24 cellular contexts compared by ENCODE assay signal in genomic region chr1:117836069-117836468, GRCh38.
DNase-seq lines count a peak whose midpoint lies in the region; ATAC-seq, FAIRE-seq and TF ChIP-seq lines count a peak whose summit lies in the region.
"Had no signal": no experiment of that assay in that cellular context is flagged by ENCODE, and none has a peak within 500 bp of the region (broad histone marks: within the 10 kb centered on the region; RNA-seq: fewer than 3 reads in every experiment).

No MANE protein-coding gene starts in this region.

- no peak overlapping the region for H3K4me3 ChIP-seq in SK-N-SH (ENCODE audit: low read depth in 2 of 2, low read length in 1 of 2)
- H3K4me3 ChIP-seq in heart right ventricle, result no peak overlapping the region
- H3K4me3 ChIP-seq: A549 had no signal

- peaks cover 3% of the 10 kb centered on the region for H3F3A ChIP-seq in SK-N-SH (replicated peaks; ENCODE audit: insufficient read depth)

- no peak overlapping the region for H2AFZ ChIP-seq in SK-N-SH (ENCODE audit: low read depth)

- DNase-seq in SK-N-SH (no peak), M059J (ENCODE audit: low read depth) (peak; percentile 48), SK-N-DZ (ENCODE audit: low spot score) (peak; percentile 22), urothelium cell line (ENCODE audit: low spot score) (peak; percentile 44), heart right ventricle (no peak)
- DNase-seq: AML-193; Caco-2; CD4-positive, alpha-beta T cell; GDM1; GOT3; H7; HFFc6; KG1 had no signal

- intact Hi-C loops in heart right ventricle (cut with DNase I), result no loop called here

- H3K9me3 ChIP-seq in SK-N-SH (no peaks in the 10 kb centered on the region), heart right ventricle (peaks cover 0 to 5% (median 0%) of the 10 kb centered on the region in 11 donors)
- H3K9me3 ChIP-seq: A549, Caco-2 had no signal

- H3K4me1 ChIP-seq in SK-N-SH (ENCODE audit: control insufficient read depth in 1 of 2, insufficient read depth in 2 of 2, low read depth in 1 of 2, low read length in 1 of 2) (peaks cover 3 to 4% of the 10 kb centered on the region in 2 experiments; a peak in 2 of 4 replicates), heart right ventricle (no peaks in the 10 kb centered on the region)
- H3K4me1 ChIP-seq: A549, Caco-2 had no signal

- CTCF ChIA-PET in SK-N-SH (lab: Yijun Ruan, JAX), result interaction anchor here (1.5 kb wide), 1 partner anchor 12 kb away, joined by 4 read pairs; no protein-coding TSS in a partner anchor

- H4K20me1 ChIP-seq in SK-N-SH (ENCODE audit: insufficient read depth), result no peaks in the 10 kb centered on the region

- no peak overlapping the region for H3K9ac ChIP-seq in SK-N-SH

- H3K79me2 ChIP-seq in SK-N-SH (ENCODE audit: insufficient read depth), result no peaks in the 10 kb centered on the region

- no peak for TF ChIP-seq EP300 in SK-N-SH (IDR thresholded peaks at IDR 0.05; ENCODE audit: borderline replicate concordance in 1 of 2, low read depth in 1 of 2, low read length in 1 of 2)

- no peak for FAIRE-seq in urothelium cell line (lab: Jason Lieb, UNC)
- FAIRE-seq: A549, D721Med, GM12891, GM18507, HTR-8/SVneo had no signal

- H3K27ac ChIP-seq in SK-N-SH (ENCODE audit: low read depth in 2 of 2, low read length in 1 of 2) (no peak overlapping the region), heart right ventricle (no peak overlapping the region)
- H3K27ac ChIP-seq: 22Rv1, A549, C4-2B had no signal

- POLR2A ChIA-PET in SK-N-SH (lab: Yijun Ruan, JAX), result no interaction called here

- no peaks in the 10 kb centered on the region for H3K36me3 ChIP-seq in SK-N-SH (replicated peaks in 1 of 2; ENCODE audit: control insufficient read depth in 1 of 2, insufficient read depth in 2 of 2, low read length in 1 of 2)
- peaks cover 0 to 11% (median 0%) of the 10 kb centered on the region in 9 donors for H3K36me3 ChIP-seq in heart right ventricle

- no peak for TF ChIP-seq CTCF in SK-N-SH (IDR thresholded peaks at IDR 0.05)
- TF ChIP-seq CTCF in heart right ventricle (IDR thresholded peaks at IDR 0.05), result no peak

- no peaks in the 10 kb centered on the region for H3K9me2 ChIP-seq in SK-N-SH

- ATAC-seq in SK-N-SH treated with all-trans-retinoic acid at 6 μM for 48 hours (no peak), heart right ventricle (no peak), HG02973 (IDR thresholded peaks at IDR 0.05; ENCODE audit: unreplicated experiment) (no peak), HG03354 (IDR thresholded peaks at IDR 0.05; ENCODE audit: poor library complexity, severe bottlenecking, unreplicated experiment) (no peak)
- ATAC-seq: A549, HCT116 had no signal

- 100% methylated on average over 1 of the region's 1 CpG for WGBS in SK-N-SH (ENCODE audit: low lambda C conversion rate)
- 89 to 95% methylated on average over 1 of the region's 1 CpG for WGBS in heart right ventricle, 2 donors

- no peak for TF ChIP-seq RAD21 in SK-N-SH (IDR thresholded peaks at IDR 0.05; ENCODE audit: low read length)

- H3K4me2 ChIP-seq in SK-N-SH, result no peak overlapping the region
- H3K4me2 ChIP-seq: A549 had no signal

- H3K27me3 ChIP-seq in SK-N-SH (ENCODE audit: insufficient read depth) (no peaks in the 10 kb centered on the region), heart right ventricle (no peaks in the 10 kb centered on the region)

TF ChIP-seq in SK-N-SH, 30 proteins besides CTCF, POLR2A, EP300 and RAD21:
- TF ChIP-seq GATA2 (CRISPR knock-in tag; IDR thresholded peaks at IDR 0.05) (peak; percentile 22; the same call in 1 of the 2 replicates), RCOR1 (IDR thresholded peaks at IDR 0.05; ENCODE audit: low read length) (no peak)

TF ChIP-seq in SK-N-SH treated with all-trans-retinoic acid at 6 μM for 48 hours, 23 proteins besides CTCF, POLR2A, EP300 and RAD21:
- TF ChIP-seq ZNF8 (CRISPR knock-in tag; IDR thresholded peaks at IDR 0.05), result no peak
- no peak for TF ChIP-seq ZNF565 (CRISPR knock-in tag; conservative IDR thresholded peaks at IDR 0.05; ENCODE audit: low read depth)
- no peak for TF ChIP-seq ZC3H10 (CRISPR knock-in tag; IDR thresholded peaks at IDR 0.05)
- TF ChIP-seq ZFP3 (CRISPR knock-in tag; IDR thresholded peaks at IDR 0.05), result no peak
- no peak for TF ChIP-seq ZFP30 (CRISPR knock-in tag; IDR thresholded peaks at IDR 0.05)
- TF ChIP-seq OSR1 (CRISPR knock-in tag; IDR thresholded peaks at IDR 0.05), result no peak
- no peak for TF ChIP-seq PPARA (CRISPR knock-in tag; IDR thresholded peaks at IDR 0.05; ENCODE audit: borderline replicate concordance)
- no peak for TF ChIP-seq TOX (CRISPR knock-in tag; IDR thresholded peaks at IDR 0.05; ENCODE audit: borderline replicate concordance)
- no peak for TF ChIP-seq ESRRG (CRISPR knock-in tag; IDR thresholded peaks at IDR 0.05)
- no peak for TF ChIP-seq GLIS3 (CRISPR knock-in tag; IDR thresholded peaks at IDR 0.05)
- TF ChIP-seq RARB (CRISPR knock-in tag; IDR thresholded peaks at IDR 0.05), result no peak

Comparison
In these comparisons a context has a peak if more than half of its experiments do, and no peak if none do; other contexts are left out.
1. DNase-seq: peak in M059J (single experiment), SK-N-DZ (single experiment) and urothelium cell line (single experiment); none in SK-N-SH (single experiment) and heart right ventricle (0 of 2).